In the genomic region with DNA sequence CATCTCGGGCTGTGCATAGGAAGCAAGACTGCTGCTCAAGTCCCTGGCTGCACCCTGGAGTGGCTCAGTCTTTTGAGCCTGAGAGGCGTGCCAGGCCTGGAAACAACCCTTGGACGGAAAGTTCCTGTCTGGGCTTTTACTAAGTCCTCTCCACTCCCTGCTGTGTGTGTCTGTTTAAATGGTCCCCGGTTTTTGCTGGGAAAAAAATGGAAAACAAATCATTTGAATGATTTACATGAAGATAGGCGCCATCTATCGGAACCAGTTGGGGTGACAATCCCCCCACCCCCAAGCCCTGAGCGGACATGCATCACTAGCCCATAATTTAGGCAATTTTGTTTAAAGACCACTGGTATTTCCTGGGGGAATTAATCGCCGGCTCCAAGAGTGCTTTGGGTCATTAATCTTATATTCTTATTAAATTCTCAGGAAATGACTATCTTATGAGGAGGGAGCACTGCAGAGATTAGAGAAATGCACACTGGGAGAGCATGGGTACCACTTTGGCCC, we compare ENCODE assay signal across 8 cellular contexts. TPM values are rescaled to one million over a fixed set of nuclear protein-coding genes. Genes with fewer than 3 reads are reported as not detected.
DNase-seq lines count a peak whose midpoint lies in the region; ATAC-seq and TF ChIP-seq lines count a peak whose summit lies in the region.

No MANE protein-coding gene starts in this region.

- DNase-seq in NCI-H526 treated with DMSO at 0.1 percent for 48 hours (lab: John Stamatoyannopoulos, UW): peak; percentile 64
- DNase-seq in activated T-cell treated with anti-CD3 and anti-CD28 coated beads for 48 hours (ENCODE audit: low read depth): peak; percentile 32
- peak; percentile 91 for DNase-seq in fibroblast of peridontal ligament (ENCODE audit: extremely low read depth)
- DNase-seq in natural killer cell treated with Interleukin-12 subunit alpha and Interleukin-12 subunit beta and Interleukin-15 and Interleukin-18, amount 100 ng/mL, for 72 hours (ENCODE audit: low spot score): no peak
- DNase-seq in thoracic aorta (ENCODE audit: low spot score): no peak

- peaks cover 4% of the 10 kb centered on the region for H3K79me2 ChIP-seq in ACC112 (ENCODE audit: control insufficient read depth, insufficient read depth, low read length, unreplicated experiment)

- peak overlapping the region; percentile 45 for H3K27ac ChIP-seq in ACC112 (ENCODE audit: low read depth, low read length)
- H3K27ac ChIP-seq in thoracic aorta: peak overlapping the region; percentile 90

- TF ChIP-seq CTCF in GM12874 (IDR thresholded peaks at IDR 0.05; ENCODE audit: insufficient read depth, low read depth, low read length) (peak; percentile 59), thoracic aorta (IDR thresholded peaks at IDR 0.05) (peak; percentile 68)

- H3K4me3 Mint-ChIP-seq in natural killer cell treated with Interleukin-12 subunit alpha and Interleukin-12 subunit beta and Interleukin-15 and Interleukin-18, amount 100 ng/mL, for 72 hours: peak overlapping the region; percentile 2

- no peaks in the 10 kb centered on the region for H3K9me3 ChIP-seq in thoracic aorta

- no peaks in the 10 kb centered on the region for H3K36me3 Mint-ChIP-seq in natural killer cell treated with Interleukin-12 subunit alpha and Interleukin-12 subunit beta and Interleukin-15 and Interleukin-18, amount 100 ng/mL, for 72 hours

- peaks cover 38% of the 10 kb centered on the region for H3K4me1 ChIP-seq in ACC112 (ENCODE audit: control insufficient read depth, insufficient read depth, low read length, unreplicated experiment)
- H3K4me1 ChIP-seq in thoracic aorta (ENCODE audit: control insufficient read depth in 1 of 2, low read depth in 2 of 2): peaks cover 18 to 47% of the 10 kb centered on the region in 2 donors

- peak overlapping the region; percentile 85 for H3K4me3 ChIP-seq in ACC112 (ENCODE audit: low read depth, low read length)
- peak overlapping the region; percentile 92 for H3K4me3 ChIP-seq in thoracic aorta

- ATAC-seq in natural killer cell treated with Interleukin-12 subunit alpha and Interleukin-12 subunit beta and Interleukin-15 and Interleukin-18, amount 100 ng/mL, for 72 hours: no peak
- ATAC-seq in thoracic aorta (ENCODE audit: insufficient number of reproducible peaks, low FRiP score, low read depth): no peak
- no peak for ATAC-seq in HG03439 (IDR thresholded peaks at IDR 0.05; ENCODE audit: unreplicated experiment)

- H3K27me3 Mint-ChIP-seq in natural killer cell treated with Interleukin-12 subunit alpha and Interleukin-12 subunit beta and Interleukin-15 and Interleukin-18, amount 100 ng/mL, for 72 hours: peaks cover 27 to 30% of the 10 kb centered on the region in 2 donors

- no peaks in the 10 kb centered on the region for H3K9me3 Mint-ChIP-seq in natural killer cell treated with Interleukin-12 subunit alpha and Interleukin-12 subunit beta and Interleukin-15 and Interleukin-18, amount 100 ng/mL, for 72 hours

- peaks cover 30 to 31% of the 10 kb centered on the region in 2 donors for H3K4me1 Mint-ChIP-seq in natural killer cell treated with Interleukin-12 subunit alpha and Interleukin-12 subunit beta and Interleukin-15 and Interleukin-18, amount 100 ng/mL, for 72 hours (ENCODE audit: low read depth in 2 of 2)

- no peak overlapping the region for H2AFZ ChIP-seq in ACC112 (ENCODE audit: low read length, unreplicated experiment)

- H3K36me3 ChIP-seq in ACC112 (ENCODE audit: insufficient read depth, low read length): no peaks in the 10 kb centered on the region
- H3K36me3 ChIP-seq in thoracic aorta: no peaks in the 10 kb centered on the region

- H3K27me3 ChIP-seq in ACC112 (ENCODE audit: insufficient read depth, low read length) (no peaks in the 10 kb centered on the region), thoracic aorta (replicated peaks; ENCODE audit: insufficient read depth) (no peaks in the 10 kb centered on the region)

- no peak overlapping the region for H3K27ac Mint-ChIP-seq in natural killer cell treated with Interleukin-12 subunit alpha and Interleukin-12 subunit beta and Interleukin-15 and Interleukin-18, amount 100 ng/mL, for 72 hours

RNA-seq across cellular contexts. Expression of a gene that starts 2.7 kb away (rescaled TPM):
- 1 to 10 TPM; 1.9 to 8.7 TPM for total RNA-seq in natural killer cell treated with Interleukin-12 subunit alpha and Interleukin-12 subunit beta and Interleukin-15 and Interleukin-18, amount 100 ng/mL, for 72 hours
- 10 to 100 TPM; 65.4 to 91.5 TPM for total RNA-seq in thoracic aorta

Comparison
In these comparisons a context has a peak if more than half of its experiments do, and no peak if none do; other contexts are left out.
1. DNase-seq: peak in NCI-H526 treated with DMSO at 0.1 percent for 48 hours (single experiment), activated T-cell treated with anti-CD3 and anti-CD28 coated beads for 48 hours (single experiment) and fibroblast of peridontal ligament (single experiment); none in natural killer cell treated with Interleukin-12 subunit alpha and Interleukin-12 subunit beta and Interleukin-15 and Interleukin-18, amount 100 ng/mL, for 72 hours (single experiment) and thoracic aorta (single experiment).
2. RNA of a gene that starts 2.7 kb away (total RNA-seq): 65.4 to 91.5 TPM in thoracic aorta; 1.9 to 8.7 TPM in natural killer cell treated with Interleukin-12 subunit alpha and Interleukin-12 subunit beta and Interleukin-15 and Interleukin-18, amount 100 ng/mL, for 72 hours; every median in the first group is over 4 times any median in the second.